ENCODE assay signal across 8 cellular contexts in the genomic region with DNA sequence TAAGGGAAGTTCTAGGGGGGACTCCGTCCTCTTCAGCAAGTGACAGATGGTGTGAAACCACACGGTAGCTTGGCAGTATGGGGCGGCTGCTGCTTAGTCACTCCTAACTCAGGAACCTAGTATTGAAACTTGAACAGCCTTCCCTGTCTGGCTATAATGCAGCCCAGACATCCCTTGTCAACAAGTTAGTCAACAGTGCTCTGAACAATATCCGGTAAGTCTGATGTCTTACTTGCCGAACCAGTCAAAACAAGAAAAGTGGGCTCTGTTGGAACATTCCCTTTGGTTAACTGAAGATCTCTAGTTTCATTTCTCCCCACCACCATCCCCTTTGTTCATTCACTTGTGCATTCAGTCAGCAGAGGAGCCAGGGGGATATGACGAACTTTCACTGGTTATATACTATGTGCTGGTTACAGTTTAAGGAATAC. TPM values are rescaled to one million over a fixed set of nuclear protein-coding genes. Genes with fewer than 3 reads are reported as not detected.
DNase-seq lines count a peak whose midpoint lies in the region; ATAC-seq and TF ChIP-seq lines count a peak whose summit lies in the region.

No MANE protein-coding gene starts in this region.

- H3K27me3 Mint-ChIP-seq in stimulated activated naive CD8-positive, alpha-beta T cell treated with anti-CD3 and anti-CD28 coated beads, Interleukin-15, Interleukin-2, amounts not matched to agents 100 ng/mL and 50 ng/mL, for 24 hours: peaks cover 6% of the 10 kb centered on the region
- no peaks in the 10 kb centered on the region for H3K27me3 Mint-ChIP-seq in GM23338 (ENCODE audit: insufficient read depth, low read depth, poor library complexity)

- no peaks in the 10 kb centered on the region for H3K27me3 ChIP-seq in PC-9 (ENCODE audit: insufficient read depth, low read depth)
- H3K27me3 ChIP-seq in GM23338 (ENCODE audit: insufficient read depth): no peaks in the 10 kb centered on the region
- H3K27me3 ChIP-seq in tibial artery: no peaks in the 10 kb centered on the region

- no TSS peak for BruUV-seq in PC-9 (replicated peaks; lab: Mats Ljungman, UMichigan)

- peak overlapping the region; percentile 57; the same call in 1 of the 2 replicates for H2AFZ ChIP-seq in PC-9
- H2AFZ ChIP-seq in GM23338: no peak overlapping the region

- DNase-seq in PC-9 (peak; percentile 36 to 81), cardiac fibroblast (ENCODE audit: low read depth in 2 of 2) (peak; percentile 54 to 59), GM23338 (ENCODE audit: low spot score) (no peak), kidney glomerular epithelial cell (lab: John Stamatoyannopoulos, UW) (no peak), tibial artery (no peak)

- POLR2A ChIA-PET in PC-9 (lab: Charles Lee; ENCODE audit: unreplicated experiment): no interaction called here

- CTCF ChIA-PET in PC-9 (lab: Charles Lee): no interaction called here

- H3K4me3 ChIP-seq in PC-9 (no peak overlapping the region), cardiac fibroblast (replicated peaks in 1 of 2; ENCODE audit: low read depth in 2 of 2, low read length in 2 of 2) (no peak overlapping the region), GM23338 (no peak overlapping the region), tibial artery (no peak overlapping the region)

- H3K27ac Mint-ChIP-seq in stimulated activated naive CD8-positive, alpha-beta T cell treated with anti-CD3 and anti-CD28 coated beads, Interleukin-15, Interleukin-2, amounts not matched to agents 100 ng/mL and 50 ng/mL, for 24 hours: peak overlapping the region; percentile 96
- H3K27ac Mint-ChIP-seq in GM23338: no peak overlapping the region

- H4K20me1 ChIP-seq in PC-9 (ENCODE audit: insufficient read depth) (no peaks in the 10 kb centered on the region), GM23338 (replicated peaks; ENCODE audit: insufficient read depth) (no peaks in the 10 kb centered on the region)

- H3F3A ChIP-seq in PC-9 (ENCODE audit: insufficient read depth, low read depth): peaks cover 5% of the 10 kb centered on the region; the same call in 1 of the 2 replicates
- H3F3A ChIP-seq in GM23338 (replicated peaks; ENCODE audit: low read depth): no peaks in the 10 kb centered on the region

- H3K36me3 Mint-ChIP-seq in stimulated activated naive CD8-positive, alpha-beta T cell treated with anti-CD3 and anti-CD28 coated beads, Interleukin-15, Interleukin-2, amounts not matched to agents 100 ng/mL and 50 ng/mL, for 24 hours (ENCODE audit: low read depth): peaks cover 6% of the 10 kb centered on the region
- H3K36me3 Mint-ChIP-seq in GM23338 (ENCODE audit: low read depth): no peaks in the 10 kb centered on the region

- H3K4me1 Mint-ChIP-seq in stimulated activated naive CD8-positive, alpha-beta T cell treated with anti-CD3 and anti-CD28 coated beads, Interleukin-15, Interleukin-2, amounts not matched to agents 100 ng/mL and 50 ng/mL, for 24 hours (ENCODE audit: low read depth): peaks cover 86% of the 10 kb centered on the region
- H3K4me1 Mint-ChIP-seq in GM23338: peaks cover 5% of the 10 kb centered on the region; the same call in 2 of the 3 replicates

- no peaks in the 10 kb centered on the region for H3K79me2 ChIP-seq in PC-9 (ENCODE audit: low read depth)
- H3K79me2 ChIP-seq in GM23338 (replicated peaks; ENCODE audit: insufficient read depth): no peaks in the 10 kb centered on the region

- intact Hi-C loops in PC-9 (cut with micrococcal nuclease; ENCODE audit: unreplicated experiment): loop anchor here (2.0 kb wide), 1 partner anchor 48 kb away; no protein-coding TSS in a partner anchor
- intact Hi-C loops in tibial artery (cut with DNase I; ENCODE audit: low total_unique reads): no loop called here

- H3K9me2 ChIP-seq in PC-9 (ENCODE audit: insufficient read depth): no peaks in the 10 kb centered on the region
- peaks cover 11% of the 10 kb centered on the region; the same call in 1 of the 2 replicates for H3K9me2 ChIP-seq in GM23338 (ENCODE audit: insufficient read depth)

- H3K4me1 ChIP-seq in PC-9 (replicated peaks; ENCODE audit: insufficient read depth): peaks cover 11% of the 10 kb centered on the region
- H3K4me1 ChIP-seq in GM23338 (ENCODE audit: insufficient read depth): peaks cover 9% of the 10 kb centered on the region; the same call in 1 of the 2 replicates
- H3K4me1 ChIP-seq in tibial artery: peaks cover 0 to 5% (median 0%) of the 10 kb centered on the region in 4 donors

- TF ChIP-seq CTCF in PC-9 (conservative IDR thresholded peaks at IDR 0.05) (no peak), cardiac fibroblast (IDR thresholded peaks at IDR 0.05; ENCODE audit: low read depth, low read length) (no peak), GM23338 (conservative IDR thresholded peaks at IDR 0.05; ENCODE audit: low read depth in 2 of 2) (no peak), tibial artery (IDR thresholded peaks at IDR 0.05) (no peak)

- H3K4me2 ChIP-seq in PC-9 (peak overlapping the region; percentile 53), GM23338 (no peak overlapping the region)

- H3K27ac ChIP-seq in PC-9 (peak overlapping the region; percentile 51), GM23338 (ENCODE audit: low read depth) (no peak overlapping the region), tibial artery (no peak overlapping the region)

- H3K36me3 ChIP-seq in PC-9 (ENCODE audit: low read depth) (no peaks in the 10 kb centered on the region), GM23338 (ENCODE audit: insufficient read depth) (no peaks in the 10 kb centered on the region), tibial artery (no peaks in the 10 kb centered on the region)

- ATAC-seq in GM18861 (IDR thresholded peaks at IDR 0.05; ENCODE audit: unreplicated experiment): peak; percentile 96
- ATAC-seq in HG02840 (IDR thresholded peaks at IDR 0.05; ENCODE audit: low FRiP score, unreplicated experiment): peak; percentile 100
- ATAC-seq in GM23338: no peak

- peaks cover 15% of the 10 kb centered on the region for H3K9me3 Mint-ChIP-seq in stimulated activated naive CD8-positive, alpha-beta T cell treated with anti-CD3 and anti-CD28 coated beads, Interleukin-15, Interleukin-2, amounts not matched to agents 100 ng/mL and 50 ng/mL, for 24 hours
- no peaks in the 10 kb centered on the region; the same call in 2 of the 3 replicates for H3K9me3 Mint-ChIP-seq in GM23338

- no peaks in the 10 kb centered on the region for H3K9me3 ChIP-seq in PC-9 (ENCODE audit: insufficient read depth, low read depth)
- no peaks in the 10 kb centered on the region for H3K9me3 ChIP-seq in tibial artery

- H3K4me3 Mint-ChIP-seq in stimulated activated naive CD8-positive, alpha-beta T cell treated with anti-CD3 and anti-CD28 coated beads, Interleukin-15, Interleukin-2, amounts not matched to agents 100 ng/mL and 50 ng/mL, for 24 hours: peak overlapping the region; percentile 70
- no peak overlapping the region for H3K4me3 Mint-ChIP-seq in GM23338

TF ChIP-seq in GM23338, 12 proteins besides CTCF, POLR2A, EP300 and RAD21 (continues in another document):
- TF ChIP-seq, protein P1, sequence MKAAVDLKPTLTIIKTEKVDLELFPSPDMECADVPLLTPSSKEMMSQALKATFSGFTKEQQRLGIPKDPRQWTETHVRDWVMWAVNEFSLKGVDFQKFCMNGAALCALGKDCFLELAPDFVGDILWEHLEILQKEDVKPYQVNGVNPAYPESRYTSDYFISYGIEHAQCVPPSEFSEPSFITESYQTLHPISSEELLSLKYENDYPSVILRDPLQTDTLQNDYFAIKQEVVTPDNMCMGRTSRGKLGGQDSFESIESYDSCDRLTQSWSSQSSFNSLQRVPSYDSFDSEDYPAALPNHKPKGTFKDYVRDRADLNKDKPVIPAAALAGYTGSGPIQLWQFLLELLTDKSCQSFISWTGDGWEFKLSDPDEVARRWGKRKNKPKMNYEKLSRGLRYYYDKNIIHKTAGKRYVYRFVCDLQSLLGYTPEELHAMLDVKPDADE (IDR thresholded peaks at IDR 0.05): no peak
- TF ChIP-seq ZNF114 (CRISPR knock-in tag; IDR thresholded peaks at IDR 0.05): no peak
- TF ChIP-seq EZH2phosphoT487 (IDR thresholded peaks at IDR 0.05; ENCODE audit: unreplicated experiment): no peak
- no peak for TF ChIP-seq STAT1 (IDR thresholded peaks at IDR 0.05; ENCODE audit: unreplicated experiment)
- no peak for TF ChIP-seq ZNF331 (CRISPR knock-in tag; IDR thresholded peaks at IDR 0.05; ENCODE audit: low read depth)
- TF ChIP-seq, protein P2, sequence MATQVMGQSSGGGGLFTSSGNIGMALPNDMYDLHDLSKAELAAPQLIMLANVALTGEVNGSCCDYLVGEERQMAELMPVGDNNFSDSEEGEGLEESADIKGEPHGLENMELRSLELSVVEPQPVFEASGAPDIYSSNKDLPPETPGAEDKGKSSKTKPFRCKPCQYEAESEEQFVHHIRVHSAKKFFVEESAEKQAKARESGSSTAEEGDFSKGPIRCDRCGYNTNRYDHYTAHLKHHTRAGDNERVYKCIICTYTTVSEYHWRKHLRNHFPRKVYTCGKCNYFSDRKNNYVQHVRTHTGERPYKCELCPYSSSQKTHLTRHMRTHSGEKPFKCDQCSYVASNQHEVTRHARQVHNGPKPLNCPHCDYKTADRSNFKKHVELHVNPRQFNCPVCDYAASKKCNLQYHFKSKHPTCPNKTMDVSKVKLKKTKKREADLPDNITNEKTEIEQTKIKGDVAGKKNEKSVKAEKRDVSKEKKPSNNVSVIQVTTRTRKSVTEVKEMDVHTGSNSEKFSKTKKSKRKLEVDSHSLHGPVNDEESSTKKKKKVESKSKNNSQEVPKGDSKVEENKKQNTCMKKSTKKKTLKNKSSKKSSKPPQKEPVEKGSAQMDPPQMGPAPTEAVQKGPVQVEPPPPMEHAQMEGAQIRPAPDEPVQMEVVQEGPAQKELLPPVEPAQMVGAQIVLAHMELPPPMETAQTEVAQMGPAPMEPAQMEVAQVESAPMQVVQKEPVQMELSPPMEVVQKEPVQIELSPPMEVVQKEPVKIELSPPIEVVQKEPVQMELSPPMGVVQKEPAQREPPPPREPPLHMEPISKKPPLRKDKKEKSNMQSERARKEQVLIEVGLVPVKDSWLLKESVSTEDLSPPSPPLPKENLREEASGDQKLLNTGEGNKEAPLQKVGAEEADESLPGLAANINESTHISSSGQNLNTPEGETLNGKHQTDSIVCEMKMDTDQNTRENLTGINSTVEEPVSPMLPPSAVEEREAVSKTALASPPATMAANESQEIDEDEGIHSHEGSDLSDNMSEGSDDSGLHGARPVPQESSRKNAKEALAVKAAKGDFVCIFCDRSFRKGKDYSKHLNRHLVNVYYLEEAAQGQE (IDR thresholded peaks at IDR 0.05; ENCODE audit: unreplicated experiment): no peak
- no peak for TF ChIP-seq EZH2 (IDR thresholded peaks at IDR 0.05; ENCODE audit: low read depth, unreplicated experiment)

RNA-seq across cellular contexts. Expression of gene CXCL13, which starts 18.7 kb away (rescaled TPM):
- not detected in 2 replicates for total RNA-seq in PC-9 (2021)
- total RNA-seq in GM23338 (2014; rRNA removed; shearing (Covaris generic)): not detected in 2 replicates
- polyA plus RNA-seq in GM23338 (2016; fragmentation: Nextera tagmentation; extraction: Ambion mirVana): not detected in 2 replicates

Comparison
In these comparisons a context has a peak if more than half of its experiments do, and no peak if none do; other contexts are left out.
1. DNase-seq: peak in PC-9 (2 of 2) and cardiac fibroblast (2 of 2); none in GM23338 (single experiment), kidney glomerular epithelial cell (single experiment) and tibial artery (0 of 2).